In the genomic region with DNA sequence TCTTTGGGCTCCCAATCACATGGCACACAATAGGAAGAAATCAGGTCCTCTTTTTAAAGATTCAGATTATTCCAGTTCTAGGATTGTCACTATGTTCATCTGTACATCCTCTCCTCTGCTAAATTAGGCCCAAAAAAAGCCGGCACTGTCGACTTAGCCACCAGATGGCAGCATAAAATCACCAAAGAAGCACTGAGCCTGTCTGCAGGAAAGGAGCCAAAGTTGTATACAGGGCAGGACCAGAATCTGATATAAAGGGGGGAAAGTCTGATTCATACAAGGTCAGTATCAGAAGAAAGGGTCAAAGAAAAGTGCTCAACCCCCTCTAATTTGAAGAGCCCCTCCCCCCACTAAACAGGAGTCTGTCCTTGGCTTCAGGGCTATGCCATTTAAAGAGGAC, we compare ENCODE assay signal across 9 cellular contexts. TPM values are rescaled to one million over a fixed set of nuclear protein-coding genes. Genes with fewer than 3 reads are reported as not detected.
DNase-seq lines count a peak whose midpoint lies in the region; ATAC-seq and TF ChIP-seq lines count a peak whose summit lies in the region.
"Had no signal": no experiment of that assay in that cellular context is flagged by ENCODE, and none has a peak within 500 bp of the region (broad histone marks: within the 10 kb centered on the region; RNA-seq: fewer than 3 reads in every experiment).

No MANE protein-coding gene starts in this region.

- ATAC-seq in HG03342 (IDR thresholded peaks at IDR 0.05; ENCODE audit: unreplicated experiment) (peak; percentile 28), HG03460 (IDR thresholded peaks at IDR 0.05; ENCODE audit: unreplicated experiment) (no peak)
- no peak for ATAC-seq in natural killer cell treated with Interleukin-12 subunit alpha and Interleukin-12 subunit beta and Interleukin-15 and Interleukin-18, amount 100 ng/mL, for 72 hours
- peak; percentile 68 for ATAC-seq in stimulated activated naive CD8-positive, alpha-beta T cell treated with anti-CD3 and anti-CD28 coated beads, Interleukin-15, Interleukin-2, amounts not matched to agents 100 U/mL and 50 U/mL, for 24 hours

- no peak overlapping the region for H3K4me3 Mint-ChIP-seq in natural killer cell treated with Interleukin-12 subunit alpha and Interleukin-12 subunit beta and Interleukin-15 and Interleukin-18, amount 100 ng/mL, for 72 hours
- H3K4me3 Mint-ChIP-seq: activated naive CD8-positive, alpha-beta T cell had no signal

- no peaks in the 10 kb centered on the region for H3K9me3 Mint-ChIP-seq in natural killer cell treated with Interleukin-12 subunit alpha and Interleukin-12 subunit beta and Interleukin-15 and Interleukin-18, amount 100 ng/mL, for 72 hours

- H3K4me1 Mint-ChIP-seq in natural killer cell treated with Interleukin-12 subunit alpha and Interleukin-12 subunit beta and Interleukin-15 and Interleukin-18, amount 100 ng/mL, for 72 hours (ENCODE audit: low read depth in 2 of 2) = peaks cover 0 to 7% of the 10 kb centered on the region in 2 donors

- H3K27me3 Mint-ChIP-seq in natural killer cell treated with Interleukin-12 subunit alpha and Interleukin-12 subunit beta and Interleukin-15 and Interleukin-18, amount 100 ng/mL, for 72 hours = no peaks in the 10 kb centered on the region
- H3K27me3 Mint-ChIP-seq: activated naive CD8-positive, alpha-beta T cell had no signal

- TF ChIP-seq CTCF in epithelial cell of esophagus (IDR thresholded peaks at IDR 0.05; ENCODE audit: insufficient read depth, low read depth, low read length, missing control alignments) = peak; percentile 71

- no peak overlapping the region for H3K27ac Mint-ChIP-seq in natural killer cell treated with Interleukin-12 subunit alpha and Interleukin-12 subunit beta and Interleukin-15 and Interleukin-18, amount 100 ng/mL, for 72 hours
- H3K27ac Mint-ChIP-seq: activated naive CD8-positive, alpha-beta T cell had no signal

- no peaks in the 10 kb centered on the region for H3K36me3 Mint-ChIP-seq in natural killer cell treated with Interleukin-12 subunit alpha and Interleukin-12 subunit beta and Interleukin-15 and Interleukin-18, amount 100 ng/mL, for 72 hours
- H3K36me3 Mint-ChIP-seq: activated naive CD8-positive, alpha-beta T cell had no signal

- H3K4me3 ChIP-seq in epithelial cell of esophagus (ENCODE audit: low read length) = no peak overlapping the region

- DNase-seq in DMS 273 treated with DMSO at 0.1 percent for 48 hours (lab: John Stamatoyannopoulos, UW) (peak; percentile 36), NOMO-1 (lab: John Stamatoyannopoulos, UW; ENCODE audit: unreplicated experiment in 2 of 2) (peak; percentile 48 to 51), epithelial cell of esophagus (ENCODE audit: low read depth) (peak; percentile 57)
- peak; percentile 14 for DNase-seq in activated CD8-positive, alpha-beta memory T cell treated with anti-CD3 and anti-CD28 coated beads, Interleukin-2, amount 50 U/mL, for 24 hours (ENCODE audit: extremely low read depth)
- DNase-seq in natural killer cell treated with Interleukin-12 subunit alpha and Interleukin-12 subunit beta and Interleukin-15 and Interleukin-18, amount 100 ng/mL, for 72 hours (ENCODE audit: low spot score) = peak; percentile 69
- DNase-seq in stimulated activated naive CD8-positive, alpha-beta T cell treated with anti-CD3 and anti-CD28 coated beads, Interleukin-15, Interleukin-2, amounts not matched to agents 100 U/mL and 50 U/mL, for 24 hours = peak; percentile 39

RNA-seq across cellular contexts. Expression of gene XIST, which starts 3.0 kb away (rescaled TPM):
- total RNA-seq in natural killer cell treated with Interleukin-12 subunit alpha and Interleukin-12 subunit beta and Interleukin-15 and Interleukin-18, amount 100 ng/mL, for 72 hours = 100 to 1,000 TPM in 1 of 2 donors, under 1 TPM in 1; 0.11 to 262 TPM

Comparison
In these comparisons a context has a peak if more than half of its experiments do, and no peak if none do; other contexts are left out.
1. DNase-seq: peak in every context shown above with its lines; median percentile 69 in natural killer cell treated with Interleukin-12 subunit alpha and Interleukin-12 subunit beta and Interleukin-15 and Interleukin-18, amount 100 ng/mL, for 72 hours; 57 in epithelial cell of esophagus; 50 in NOMO-1; 39 in stimulated activated naive CD8-positive, alpha-beta T cell treated with anti-CD3 and anti-CD28 coated beads, Interleukin-15, Interleukin-2, amounts not matched to agents 100 U/mL and 50 U/mL, for 24 hours; 36 in DMS 273 treated with DMSO at 0.1 percent for 48 hours; 14 in activated CD8-positive, alpha-beta memory T cell treated with anti-CD3 and anti-CD28 coated beads, Interleukin-2, amount 50 U/mL, for 24 hours.
2. ATAC-seq: peak in HG03342 (single experiment) and stimulated activated naive CD8-positive, alpha-beta T cell treated with anti-CD3 and anti-CD28 coated beads, Interleukin-15, Interleukin-2, amounts not matched to agents 100 U/mL and 50 U/mL, for 24 hours (single experiment); none in natural killer cell treated with Interleukin-12 subunit alpha and Interleukin-12 subunit beta and Interleukin-15 and Interleukin-18, amount 100 ng/mL, for 72 hours (0 of 2) and HG03460 (single experiment).